Comparison of ENCODE assay signal across 8 cellular contexts in the genomic region with DNA sequence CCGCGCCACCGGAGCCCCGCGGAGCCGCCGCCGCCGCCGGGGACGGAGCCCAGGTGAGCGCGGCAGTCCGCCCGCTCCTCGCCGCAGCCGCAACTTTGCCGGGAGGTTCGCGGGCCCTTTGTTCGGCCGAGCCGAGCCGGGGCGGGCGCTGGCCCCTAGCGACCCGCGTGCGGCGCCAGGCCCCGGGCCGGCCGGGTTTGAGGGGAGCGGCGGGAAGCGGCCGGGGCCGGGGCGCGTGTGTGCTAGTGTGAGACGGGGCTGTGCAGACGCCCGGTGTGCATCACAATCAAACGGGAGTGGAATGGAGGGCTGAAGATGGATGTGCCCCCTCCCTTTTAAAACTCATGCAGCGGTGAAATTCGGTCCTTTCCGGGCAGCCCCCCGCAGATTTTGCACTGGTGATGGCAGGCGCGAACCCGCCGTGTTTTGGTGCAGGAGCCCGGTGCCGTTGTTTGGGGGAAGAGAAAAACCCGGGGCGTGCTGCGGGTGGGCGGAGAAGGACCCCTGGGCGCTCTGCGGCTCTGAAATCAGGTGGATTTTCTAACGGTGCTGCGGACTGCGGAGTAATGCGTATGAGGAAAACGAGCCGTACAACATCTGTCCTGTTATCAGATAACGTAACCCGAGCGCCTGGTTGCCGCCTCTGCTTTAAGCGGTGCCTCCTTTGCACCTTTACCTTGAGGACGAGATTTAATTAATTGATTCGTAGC. TPM values are rescaled to one million over a fixed set of nuclear protein-coding genes. Genes with fewer than 3 reads are reported as not detected.
DNase-seq lines count a peak whose midpoint lies in the region; ATAC-seq and TF ChIP-seq lines count a peak whose summit lies in the region.

No MANE protein-coding gene starts in this region.

- peaks cover 55% of the 10 kb centered on the region for H3K4me1 ChIP-seq in CD4-positive, alpha-beta memory T cell (ENCODE audit: insufficient read depth, low read length)
- H3K4me1 ChIP-seq in liver (ENCODE audit: control insufficient read depth in 4 of 4, insufficient read depth in 4 of 4, low read length in 3 of 4), result peaks cover 2 to 23% (median 15%) of the 10 kb centered on the region in 4 donors

- no peak for TF ChIP-seq RAD21 in liver (IDR thresholded peaks at IDR 0.05)

- no peaks in the 10 kb centered on the region for H3K27me3 ChIP-seq in CD4-positive, alpha-beta memory T cell (ENCODE audit: insufficient read depth, low read length)
- peaks cover 0 to 1% (median 0%) of the 10 kb centered on the region in 4 donors for H3K27me3 ChIP-seq in liver (ENCODE audit: control insufficient read depth in 4 of 4, insufficient read depth in 4 of 4, low read length in 3 of 4)

- no peak for TF ChIP-seq CTCF in liver (IDR thresholded peaks at IDR 0.05; ENCODE audit: low read depth, low read length, missing input control)

- H3K4me1 Mint-ChIP-seq in CD4-positive, alpha-beta memory T cell, result peaks cover 35 to 64% (median 51%) of the 10 kb centered on the region in 4 donors
- peaks cover 43% of the 10 kb centered on the region for H3K4me1 Mint-ChIP-seq in T-helper 2 cell treated with Interferon-gamma antibody and Interleukin-4, amounts not matched to agents 5 μg/mL and 100 μg/mL, for 36 hours (ENCODE audit: low read depth)

- ATAC-seq in HG03039 (IDR thresholded peaks at IDR 0.05; ENCODE audit: unreplicated experiment), result peak; percentile 5
- no peak for ATAC-seq in HG02798 (IDR thresholded peaks at IDR 0.05; ENCODE audit: poor library complexity, unreplicated experiment)
- ATAC-seq in HG03108 (IDR thresholded peaks at IDR 0.05; ENCODE audit: unreplicated experiment), result no peak

- peak overlapping the region; percentile 91 to 99 (median 95) for H3K4me3 Mint-ChIP-seq in CD4-positive, alpha-beta memory T cell
- peak overlapping the region; percentile 88 for H3K4me3 Mint-ChIP-seq in T-helper 2 cell treated with Interferon-gamma antibody and Interleukin-4, amounts not matched to agents 5 μg/mL and 100 μg/mL, for 36 hours

- POLR2A ChIA-PET in CD4-positive, alpha-beta memory T cell (lab: Charles Lee; ENCODE audit: partially characterized antibody), result interaction anchor here (0.6 to 4.3 kb wide), 46 partner anchors 11 to 1232 kb away, joined by 3 to 116 read pairs (median 10); partner anchors contain the start of genes JMJD6, METTL23 and TMC8

- H3K4me3 ChIP-seq in CD4-positive, alpha-beta memory T cell (ENCODE audit: low read length in 2 of 2), result peak overlapping the region; percentile 73 to 83
- peak overlapping the region; percentile 30 to 92 (median 69) for H3K4me3 ChIP-seq in liver (ENCODE audit: low read depth in 1 of 3, low read length in 3 of 3)

- peaks cover 0 to 3% (median 0%) of the 10 kb centered on the region in 8 donors for H3K9me3 Mint-ChIP-seq in CD4-positive, alpha-beta memory T cell
- no peaks in the 10 kb centered on the region for H3K9me3 Mint-ChIP-seq in T-helper 2 cell treated with Interferon-gamma antibody and Interleukin-4, amounts not matched to agents 5 μg/mL and 100 μg/mL, for 36 hours

- peak overlapping the region; percentile 57 for H3K27ac ChIP-seq in CD4-positive, alpha-beta memory T cell (ENCODE audit: low read depth, low read length)
- no peak overlapping the region for H3K27ac ChIP-seq in liver (ENCODE audit: low read depth in 1 of 2, low read length in 2 of 2)

- H3K9ac ChIP-seq in liver (ENCODE audit: low read depth in 1 of 2, low read length in 2 of 2), result peak overlapping the region in 1 of 2 donors; percentile 30

- no peaks in the 10 kb centered on the region for H3K27me3 Mint-ChIP-seq in CD4-positive, alpha-beta memory T cell
- H3K27me3 Mint-ChIP-seq in T-helper 2 cell treated with Interferon-gamma antibody and Interleukin-4, amounts not matched to agents 5 μg/mL and 100 μg/mL, for 36 hours (ENCODE audit: low read depth), result peaks cover 30% of the 10 kb centered on the region

- H3K9me3 ChIP-seq in CD4-positive, alpha-beta memory T cell (ENCODE audit: control insufficient read depth in 1 of 2, low read length in 2 of 2), result no peaks in the 10 kb centered on the region
- no peaks in the 10 kb centered on the region for H3K9me3 ChIP-seq in liver (ENCODE audit: control insufficient read depth in 4 of 4, low read length in 3 of 4)

- peaks cover 0 to 22% of the 10 kb centered on the region in 2 donors for H3K36me3 Mint-ChIP-seq in CD4-positive, alpha-beta memory T cell
- H3K36me3 Mint-ChIP-seq in T-helper 2 cell treated with Interferon-gamma antibody and Interleukin-4, amounts not matched to agents 5 μg/mL and 100 μg/mL, for 36 hours (ENCODE audit: low read depth), result peaks cover 16% of the 10 kb centered on the region

- peak overlapping the region; percentile 89 to 97 (median 94) for H3K27ac Mint-ChIP-seq in CD4-positive, alpha-beta memory T cell
- H3K27ac Mint-ChIP-seq in T-helper 2 cell treated with Interferon-gamma antibody and Interleukin-4, amounts not matched to agents 5 μg/mL and 100 μg/mL, for 36 hours, result peak overlapping the region; percentile 68

- CTCF ChIA-PET in CD4-positive, alpha-beta memory T cell (lab: Charles Lee; ENCODE audit: partially characterized antibody), result interaction anchor here (1.2 to 3.5 kb wide), 4 partner anchors 11 to 187 kb away, joined by 3 to 18 read pairs (median 6); no protein-coding TSS in a partner anchor

- peak; percentile 48 to 54 (median 49) for DNase-seq in CD4-positive, alpha-beta memory T cell
- DNase-seq in T-helper 2 cell treated with Interferon-gamma antibody and Interleukin-4, amounts not matched to agents 5 μg/mL and 100 μg/mL, for 36 hours (ENCODE audit: low spot score), result peak; percentile 34
- peak; percentile 38 for DNase-seq in central memory CD4-positive, alpha-beta T cell
- DNase-seq in stimulated activated CD8-positive, alpha-beta memory T cell treated with anti-CD3 and anti-CD28 coated beads, Interleukin-2, amount 100 ng/mL, for 48 hours (ENCODE audit: low read depth in 2 of 2), result peak; percentile 9 to 13

- under 1% methylated on average over 75 of the region's 75 CpGs for WGBS in liver

- H3K36me3 ChIP-seq in CD4-positive, alpha-beta memory T cell (ENCODE audit: insufficient read depth, low read length), result no peaks in the 10 kb centered on the region
- H3K36me3 ChIP-seq in liver (ENCODE audit: control insufficient read depth in 4 of 4, insufficient read depth in 3 of 4, low read depth in 1 of 4, low read length in 3 of 4), result no peaks in the 10 kb centered on the region

- intact Hi-C loops in CD4-positive, alpha-beta memory T cell (cut with micrococcal nuclease), result loop anchor here (2.0 to 5.0 kb wide), 4 partner anchors 117 to 1222 kb away; partner anchors contain the start of genes MFSD11 and SRSF2

TF ChIP-seq in liver, 16 proteins besides CTCF, POLR2A, EP300 and RAD21:
- peak; percentile 19 for TF ChIP-seq YY1 (IDR thresholded peaks at IDR 0.05)
- TF ChIP-seq HNF4A (conservative IDR thresholded peaks at IDR 0.05), result no peak

RNA-seq across cellular contexts. Expression of gene TNRC6C, which starts 0.9 kb away (rescaled TPM):
- total RNA-seq in CD4-positive, alpha-beta memory T cell, result 100 to 1,000 TPM; 105 to 112 TPM
- 1 to 10 TPM; 1.3 to 9.4 TPM for polyA plus RNA-seq in CD4-positive, alpha-beta memory T cell
- total RNA-seq in liver, result 1 to 10 TPM; 4.3 to 7.7 TPM
- 1 to 10 TPM; 1.3 to 1.5 TPM for polyA plus RNA-seq in liver

Comparison
In these comparisons a context has a peak if more than half of its experiments do, and no peak if none do; other contexts are left out.
1. RNA of gene TNRC6C, which starts 0.9 kb away (total RNA-seq): 105 to 112 TPM in CD4-positive, alpha-beta memory T cell; 4.3 to 7.7 TPM in liver; every median in the first group is over 10 times any median in the second.
2. Peak in every context shown above with its lines, with median percentiles within 50 percentile points of each other: DNase-seq.